ENCODE assay signal across 9 cellular contexts in genomic region chr2:38374978-38375377, GRCh38. TPM values are rescaled to one million over a fixed set of nuclear protein-coding genes. Genes with fewer than 3 reads are reported as not detected.
DNase-seq lines count a peak whose midpoint lies in the region; ATAC-seq, FAIRE-seq and TF ChIP-seq lines count a peak whose summit lies in the region.
"Had no signal": no experiment of that assay in that cellular context is flagged by ENCODE, and none has a peak within 500 bp of the region (broad histone marks: within the 10 kb centered on the region; RNA-seq: fewer than 3 reads in every experiment).

No MANE protein-coding gene starts in this region.

- H3K4me3 Mint-ChIP-seq in CD4-positive, alpha-beta memory T cell, result peak overlapping the region in 6 of 8 donors; percentile 31 to 100 (median 96)

- no peak for TF ChIP-seq CTCF in MM.1S (IDR thresholded peaks at IDR 0.05; ENCODE audit: low read length)

- H3K79me2 ChIP-seq in MM.1S (ENCODE audit: low read length), result peaks cover 66% of the 10 kb centered on the region

- H3K79me1 ChIP-seq in neuronal stem cell (ENCODE audit: low read depth, low read length), result peaks cover 9% of the 10 kb centered on the region

- DNase-seq in CD4-positive, alpha-beta memory T cell, result no peak
- no peak for DNase-seq in MM.1S
- peak; percentile 35 for DNase-seq in neuronal stem cell (ENCODE audit: low spot score)
- no peak for DNase-seq in stimulated activated naive CD4-positive, alpha-beta T cell (lab: John Stamatoyannopoulos, UW)
- DNase-seq in HuH-7 (ENCODE audit: low spot score), result no peak
- no peak for DNase-seq in ureter (ENCODE audit: low spot score)
- DNase-seq: stimulated activated naive B cell treated with anti-CD40 and anti-IgM and Interleukin-4, amounts not matched to agents 10 μg/mL and 1 μg/mL and 100 μg/mL, for 72 hours had no signal

- CTCF ChIA-PET in CD4-positive, alpha-beta memory T cell (lab: Charles Lee; ENCODE audit: partially characterized antibody), result interaction anchor here (0.7 to 4.3 kb wide), 9 partner anchors 9 to 259 kb away, joined by 3 to 20 read pairs (median 3); no protein-coding TSS in a partner anchor

- H4K8ac ChIP-seq in neuronal stem cell (ENCODE audit: low read depth, low read length), result no peak overlapping the region

- H2BK15ac ChIP-seq in neuronal stem cell (ENCODE audit: low read length), result no peak overlapping the region

- H3K18ac ChIP-seq in neuronal stem cell (ENCODE audit: low read length), result no peak overlapping the region

- H2BK120ac ChIP-seq in neuronal stem cell (ENCODE audit: low read depth, low read length), result no peak overlapping the region

- H3K4me3 ChIP-seq in CD4-positive, alpha-beta memory T cell (ENCODE audit: low read length in 2 of 2), result no peak overlapping the region
- H3K4me3 ChIP-seq in MM.1S (ENCODE audit: low read length) (no peak overlapping the region), neuronal stem cell (ENCODE audit: low read length in 2 of 2) (peak overlapping the region in 1 of 2 donors; percentile 98)

- no peak overlapping the region for H2BK12ac ChIP-seq in neuronal stem cell (ENCODE audit: low read length)

- peak overlapping the region in 3 of 7 donors; percentile 29 to 95 (median 45) for H3K27ac Mint-ChIP-seq in CD4-positive, alpha-beta memory T cell
- H3K27ac Mint-ChIP-seq: stimulated activated naive B cell treated with anti-CD40 and anti-IgM and Interleukin-4, amounts not matched to agents 10 μg/mL and 1 μg/mL and 100 μg/mL, for 72 hours had no signal

- peaks cover 35 to 74% (median 55%) of the 10 kb centered on the region in 4 donors for H3K4me1 Mint-ChIP-seq in CD4-positive, alpha-beta memory T cell

- H3K9me2 ChIP-seq in MM.1S (replicated peaks; ENCODE audit: insufficient read depth, low read length), result no peaks in the 10 kb centered on the region

- POLR2A ChIA-PET in CD4-positive, alpha-beta memory T cell (lab: Charles Lee; ENCODE audit: partially characterized antibody), result interaction anchor here (2.9 kb wide), 1 partner anchor 376 kb away, joined by 32 read pairs; the partner anchor contains the start of gene SRSF7

- no peak overlapping the region for H3K23ac ChIP-seq in neuronal stem cell (ENCODE audit: low read depth, low read length, poor library complexity)

- peak overlapping the region; percentile 69; the same call in 1 of the 2 replicates for H3K4me2 ChIP-seq in MM.1S (ENCODE audit: low read depth, low read length)
- no peak overlapping the region for H3K4me2 ChIP-seq in neuronal stem cell (ENCODE audit: insufficient read depth, low read length, poor library complexity, severe bottlenecking)

- H3K36me3 ChIP-seq in CD4-positive, alpha-beta memory T cell (ENCODE audit: insufficient read depth, low read length), result no peaks in the 10 kb centered on the region
- H3K36me3 ChIP-seq in MM.1S (replicated peaks; ENCODE audit: insufficient read depth, low read length) (no peaks in the 10 kb centered on the region; the same call in 1 of the 2 replicates), neuronal stem cell (replicated peaks in 1 of 2; ENCODE audit: control insufficient read depth in 2 of 2, insufficient read depth in 2 of 2, low read length in 2 of 2) (peaks cover 0 to 11% of the 10 kb centered on the region in 2 donors)

- no peak overlapping the region for H4K91ac ChIP-seq in neuronal stem cell (ENCODE audit: low read depth, low read length, poor library complexity)

- intact Hi-C loops in CD4-positive, alpha-beta memory T cell (cut with micrococcal nuclease), result loop anchor here (5.0 to 10.0 kb wide), 3 partner anchors 58 to 1410 kb away; partner anchors contain the start of genes PRKD3 and STRN

- H2BK5ac ChIP-seq in neuronal stem cell (ENCODE audit: low read length), result no peak overlapping the region

- H3K4ac ChIP-seq in neuronal stem cell (ENCODE audit: low read length), result no peak overlapping the region

- no peak for ATAC-seq in HG03280 (IDR thresholded peaks at IDR 0.05; ENCODE audit: unreplicated experiment)
- ATAC-seq: stimulated activated naive B cell treated with anti-CD40 and anti-IgM and Interleukin-4, amounts not matched to agents 10 μg/mL and 1 μg/mL and 100 μg/mL, for 72 hours had no signal

- no CpG with 5 or more reads among the region's 2 CpGs for WGBS in neuronal stem cell (ENCODE audit: extremely low coverage in 2 of 2, insufficient read length in 2 of 2, insufficient replicate concordance in 1 of 2), 2 donors

- H3F3A ChIP-seq in MM.1S (ENCODE audit: insufficient read depth, low read length), result peaks cover 8% of the 10 kb centered on the region; the same call in 1 of the 2 replicates

- H3K4me1 ChIP-seq in CD4-positive, alpha-beta memory T cell (ENCODE audit: insufficient read depth, low read length), result peaks cover 51% of the 10 kb centered on the region
- H3K4me1 ChIP-seq in MM.1S (ENCODE audit: low read length), result peaks cover 11% of the 10 kb centered on the region
- peaks cover 4 to 7% of the 10 kb centered on the region in 2 donors for H3K4me1 ChIP-seq in neuronal stem cell (ENCODE audit: control insufficient read depth in 2 of 2, insufficient read depth in 1 of 2, low read depth in 1 of 2, low read length in 2 of 2)

- H3K9me3 ChIP-seq in CD4-positive, alpha-beta memory T cell (ENCODE audit: control insufficient read depth in 1 of 2, low read length in 2 of 2), result no peaks in the 10 kb centered on the region
- H3K9me3 ChIP-seq in MM.1S (replicated peaks; ENCODE audit: insufficient read depth, low read length) (no peaks in the 10 kb centered on the region), neuronal stem cell (replicated peaks in 1 of 2; ENCODE audit: control insufficient read depth in 2 of 2, insufficient read depth in 1 of 2, low read depth in 1 of 2, low read length in 2 of 2) (no peaks in the 10 kb centered on the region)

- peaks cover 26% of the 10 kb centered on the region for H4K20me1 ChIP-seq in MM.1S (ENCODE audit: insufficient read depth, low read length)

- H2AFZ ChIP-seq in MM.1S (ENCODE audit: low read length) (no peak overlapping the region), neuronal stem cell (ENCODE audit: low read length) (no peak overlapping the region)

- FAIRE-seq in endometrium (lab: Jason Lieb, UNC), result peak; percentile 21

- H3K9ac ChIP-seq in MM.1S (ENCODE audit: low read length), result no peak overlapping the region
- no peak overlapping the region for H3K9ac ChIP-seq in neuronal stem cell (ENCODE audit: low read depth, low read length, poor library complexity)

- no peak overlapping the region for H3K14ac ChIP-seq in neuronal stem cell (ENCODE audit: low read length)

- H3K27me3 Mint-ChIP-seq in CD4-positive, alpha-beta memory T cell, result no peaks in the 10 kb centered on the region
- H3K27me3 Mint-ChIP-seq: stimulated activated naive B cell treated with anti-CD40 and anti-IgM and Interleukin-4, amounts not matched to agents 10 μg/mL and 1 μg/mL and 100 μg/mL, for 72 hours had no signal

- H2AK5ac ChIP-seq in neuronal stem cell (ENCODE audit: low read depth, low read length), result no peak overlapping the region

- H3K27me3 ChIP-seq in CD4-positive, alpha-beta memory T cell (ENCODE audit: insufficient read depth, low read length), result no peaks in the 10 kb centered on the region
- H3K27me3 ChIP-seq in MM.1S (replicated peaks; ENCODE audit: insufficient read depth, low read length), result no peaks in the 10 kb centered on the region
- H3K27me3 ChIP-seq in neuronal stem cell (ENCODE audit: control insufficient read depth in 3 of 3, insufficient read depth in 3 of 3, low read depth in 1 of 3, low read length in 3 of 3), result no peaks in the 10 kb centered on the region

- H3K9me3 Mint-ChIP-seq in CD4-positive, alpha-beta memory T cell, result no peaks in the 10 kb centered on the region
- H3K9me3 Mint-ChIP-seq: stimulated activated naive B cell treated with anti-CD40 and anti-IgM and Interleukin-4, amounts not matched to agents 10 μg/mL and 1 μg/mL and 100 μg/mL, for 72 hours had no signal

- peaks cover 0 to 10% of the 10 kb centered on the region in 2 donors for H3K36me3 Mint-ChIP-seq in CD4-positive, alpha-beta memory T cell

- H3K27ac ChIP-seq in CD4-positive, alpha-beta memory T cell (ENCODE audit: low read depth, low read length), result no peak overlapping the region
- H3K27ac ChIP-seq in MM.1S (ENCODE audit: low read length) (no peak overlapping the region), neuronal stem cell (replicated peaks; ENCODE audit: low read length) (no peak overlapping the region)

RNA-seq across cellular contexts. Expression of gene ATL2, which starts 2.1 kb away (rescaled TPM):
- total RNA-seq in CD4-positive, alpha-beta memory T cell, result 10 to 100 TPM; 51.5 to 64.3 TPM
- polyA plus RNA-seq in CD4-positive, alpha-beta memory T cell, result 10 to 100 TPM; 13.2 to 21.7 TPM
- 41.0 TPM for polyA plus RNA-seq in neuronal stem cell (2013, experiment 1 of 2)
- 41.3 TPM for polyA plus RNA-seq in neuronal stem cell (2013, experiment 2 of 2)
- 87.2 TPM for total RNA-seq in ureter
